In genomic region chr17:49191917-49192741, GRCh38 we compare ENCODE assay signal across 8 cellular contexts. TPM values are rescaled to one million over a fixed set of nuclear protein-coding genes. Genes with fewer than 3 reads are reported as not detected.
DNase-seq lines count a peak whose midpoint lies in the region; ATAC-seq and TF ChIP-seq lines count a peak whose summit lies in the region.

No MANE protein-coding gene starts in this region.

- DNase-seq in Daoy (ENCODE audit: low read depth): peak; percentile 84
- peak; percentile 98 for DNase-seq in GOT3 (lab: John Stamatoyannopoulos, UW)
- DNase-seq in Kasumi-1 (lab: John Stamatoyannopoulos, UW): peak; percentile 90 to 95
- DNase-seq in RKO (ENCODE audit: low spot score): peak; percentile 91
- DNase-seq in activated T-helper 1 cell treated with anti-CD3 and anti-CD28 coated beads, Interleukin-2, amount 50 U/mL, for 16 hours (ENCODE audit: low read depth in 1 of 2, low spot score in 1 of 2): peak; percentile 90 to 97
- peak; percentile 79 for DNase-seq in fibroblast of peridontal ligament (ENCODE audit: extremely low read depth)
- DNase-seq in natural killer cell: peak; percentile 92
- DNase-seq in stimulated activated naive CD4-positive, alpha-beta T cell treated with Interleukin-2 at 50 U/mL for 16 hours (lab: John Stamatoyannopoulos, UW): peak; percentile 77

- TF ChIP-seq CTCF in natural killer cell (IDR thresholded peaks at IDR 0.05): peak; percentile 21

- H3K27ac Mint-ChIP-seq in natural killer cell: peak overlapping the region; percentile 100

- ATAC-seq in natural killer cell: peak; percentile 58 to 78 (median 64)

- intact Hi-C loops in natural killer cell (cut with micrococcal nuclease): loop anchor here (1.0 kb wide), 2 partner anchors 26 to 35 kb away; no protein-coding TSS in a partner anchor

- no peaks in the 10 kb centered on the region for H3K36me3 Mint-ChIP-seq in natural killer cell

- H3K27me3 Mint-ChIP-seq in natural killer cell (ENCODE audit: low read depth in 2 of 2): peaks cover 0 to 2% of the 10 kb centered on the region in 2 donors

- peak overlapping the region; percentile 98 for H3K4me3 Mint-ChIP-seq in natural killer cell

- peaks cover 32 to 40% of the 10 kb centered on the region in 2 donors for H3K4me1 Mint-ChIP-seq in natural killer cell

- H3K9me3 Mint-ChIP-seq in natural killer cell: no peaks in the 10 kb centered on the region

RNA-seq across cellular contexts. Expression of gene GNGT2, which starts 18.2 kb away (rescaled TPM):
- total RNA-seq in Daoy (2014; rRNA removed; shearing (Covaris generic)): not detected in 2 replicates
- total RNA-seq in natural killer cell: 10 to 100 TPM; 35.8 to 41.6 (median 39.4) TPM

RNA-seq across cellular contexts. Expression of gene ABI3, which starts 18.4 kb away (rescaled TPM):
- 0.29 TPM in 1 of 2 replicates, not detected in the other for total RNA-seq in Daoy (2014; rRNA removed; shearing (Covaris generic))
- 100 to 1,000 TPM in 2 of 3 donors, 10 to 100 TPM in 1; 82.9 to 131 (median 101) TPM for total RNA-seq in natural killer cell

RNA-seq across cellular contexts. Expression of gene PHOSPHO1, which starts 38.5 kb away (rescaled TPM):
- 3.2 TPM in 1 of 2 replicates, not detected in the other for total RNA-seq in Daoy (2014; rRNA removed; shearing (Covaris generic))
- total RNA-seq in natural killer cell: 1 to 10 TPM in 1 of 3 donors, not detected in 2; 1.7 TPM

RNA-seq across cellular contexts. Expression of gene B4GALNT2, which starts 59.6 kb away (rescaled TPM):
- total RNA-seq in Daoy (2014; rRNA removed; shearing (Covaris generic)): 0.51 and 0.63 TPM in 2 replicates
- total RNA-seq in natural killer cell: under 1 TPM in 2 of 3 donors, not detected in 1; 0.05 TPM

Comparison
In these comparisons a context has a peak if more than half of its experiments do, and no peak if none do; other contexts are left out.
1. Peak in every context shown above with its lines: DNase-seq and ATAC-seq.
2. RNA of gene GNGT2, which starts 18.2 kb away (total RNA-seq): 35.8 to 41.6 TPM in natural killer cell; not detected in Daoy; every median in the first group is over 10 times any median in the second.
3. RNA of gene ABI3, which starts 18.4 kb away (total RNA-seq): 82.9 to 131 TPM in natural killer cell; 0.29 TPM in Daoy; every median in the first group is over 10 times any median in the second.